2 cellular contexts compared by ENCODE assay signal in the genomic region with DNA sequence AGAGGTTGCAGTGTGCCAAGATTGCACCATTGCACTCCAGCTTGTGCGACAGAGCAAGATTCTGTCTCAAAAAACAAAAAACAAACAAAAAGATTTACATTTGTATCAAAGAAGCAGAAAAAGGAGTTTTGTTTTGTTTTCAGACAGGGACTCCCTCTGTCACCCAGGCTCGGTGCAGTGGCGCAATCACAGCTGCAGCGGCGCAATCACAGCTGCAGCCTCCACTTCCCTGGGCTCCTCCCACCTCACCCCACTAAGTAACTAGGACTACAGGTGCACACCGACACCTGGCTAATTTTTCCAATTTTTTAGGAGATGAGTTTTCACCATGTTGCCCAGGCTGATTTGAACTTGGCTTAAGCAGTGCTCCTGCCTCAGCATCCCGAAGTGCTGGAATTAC.
TF ChIP-seq lines count a peak whose summit lies in the region.

No MANE protein-coding gene starts in this region.

TF ChIP-seq in GM12878, 131 proteins besides CTCF, POLR2A, EP300 and RAD21:
- TF ChIP-seq, protein P1, sequence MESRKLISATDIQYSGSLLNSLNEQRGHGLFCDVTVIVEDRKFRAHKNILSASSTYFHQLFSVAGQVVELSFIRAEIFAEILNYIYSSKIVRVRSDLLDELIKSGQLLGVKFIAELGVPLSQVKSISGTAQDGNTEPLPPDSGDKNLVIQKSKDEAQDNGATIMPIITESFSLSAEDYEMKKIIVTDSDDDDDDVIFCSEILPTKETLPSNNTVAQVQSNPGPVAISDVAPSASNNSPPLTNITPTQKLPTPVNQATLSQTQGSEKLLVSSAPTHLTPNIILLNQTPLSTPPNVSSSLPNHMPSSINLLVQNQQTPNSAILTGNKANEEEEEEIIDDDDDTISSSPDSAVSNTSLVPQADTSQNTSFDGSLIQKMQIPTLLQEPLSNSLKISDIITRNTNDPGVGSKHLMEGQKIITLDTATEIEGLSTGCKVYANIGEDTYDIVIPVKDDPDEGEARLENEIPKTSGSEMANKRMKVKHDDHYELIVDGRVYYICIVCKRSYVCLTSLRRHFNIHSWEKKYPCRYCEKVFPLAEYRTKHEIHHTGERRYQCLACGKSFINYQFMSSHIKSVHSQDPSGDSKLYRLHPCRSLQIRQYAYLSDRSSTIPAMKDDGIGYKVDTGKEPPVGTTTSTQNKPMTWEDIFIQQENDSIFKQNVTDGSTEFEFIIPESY (IDR thresholded peaks at IDR 0.05) = 0 out of 2 replicates have a peak, but pooled peaks have one; percentile 39
- TF ChIP-seq SREBF2 (IDR thresholded peaks at IDR 0.05; ENCODE audit: low read length) = no peak

TF ChIP-seq in neural cell, 6 proteins besides CTCF, POLR2A, EP300 and RAD21 (continued from another document):
- TF ChIP-seq, protein P2, sequence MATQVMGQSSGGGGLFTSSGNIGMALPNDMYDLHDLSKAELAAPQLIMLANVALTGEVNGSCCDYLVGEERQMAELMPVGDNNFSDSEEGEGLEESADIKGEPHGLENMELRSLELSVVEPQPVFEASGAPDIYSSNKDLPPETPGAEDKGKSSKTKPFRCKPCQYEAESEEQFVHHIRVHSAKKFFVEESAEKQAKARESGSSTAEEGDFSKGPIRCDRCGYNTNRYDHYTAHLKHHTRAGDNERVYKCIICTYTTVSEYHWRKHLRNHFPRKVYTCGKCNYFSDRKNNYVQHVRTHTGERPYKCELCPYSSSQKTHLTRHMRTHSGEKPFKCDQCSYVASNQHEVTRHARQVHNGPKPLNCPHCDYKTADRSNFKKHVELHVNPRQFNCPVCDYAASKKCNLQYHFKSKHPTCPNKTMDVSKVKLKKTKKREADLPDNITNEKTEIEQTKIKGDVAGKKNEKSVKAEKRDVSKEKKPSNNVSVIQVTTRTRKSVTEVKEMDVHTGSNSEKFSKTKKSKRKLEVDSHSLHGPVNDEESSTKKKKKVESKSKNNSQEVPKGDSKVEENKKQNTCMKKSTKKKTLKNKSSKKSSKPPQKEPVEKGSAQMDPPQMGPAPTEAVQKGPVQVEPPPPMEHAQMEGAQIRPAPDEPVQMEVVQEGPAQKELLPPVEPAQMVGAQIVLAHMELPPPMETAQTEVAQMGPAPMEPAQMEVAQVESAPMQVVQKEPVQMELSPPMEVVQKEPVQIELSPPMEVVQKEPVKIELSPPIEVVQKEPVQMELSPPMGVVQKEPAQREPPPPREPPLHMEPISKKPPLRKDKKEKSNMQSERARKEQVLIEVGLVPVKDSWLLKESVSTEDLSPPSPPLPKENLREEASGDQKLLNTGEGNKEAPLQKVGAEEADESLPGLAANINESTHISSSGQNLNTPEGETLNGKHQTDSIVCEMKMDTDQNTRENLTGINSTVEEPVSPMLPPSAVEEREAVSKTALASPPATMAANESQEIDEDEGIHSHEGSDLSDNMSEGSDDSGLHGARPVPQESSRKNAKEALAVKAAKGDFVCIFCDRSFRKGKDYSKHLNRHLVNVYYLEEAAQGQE (IDR thresholded peaks at IDR 0.05; ENCODE audit: borderline replicate concordance) = no peak
- no peak for TF ChIP-seq POLR2AphosphoS5 (IDR thresholded peaks at IDR 0.05)
